In genomic region chr17:17765359-17765758, GRCh38 we compare ENCODE assay signal across 12 cellular contexts.
DNase-seq lines count a peak whose midpoint lies in the region; ATAC-seq and TF ChIP-seq lines count a peak whose summit lies in the region.
"Had no signal": no experiment of that assay in that cellular context is flagged by ENCODE, and none has a peak within 500 bp of the region (broad histone marks: within the 10 kb centered on the region; RNA-seq: fewer than 3 reads in every experiment).

No MANE protein-coding gene starts in this region.

- intact Hi-C loops in stomach (cut with DNase I; ENCODE audit: low total_unique reads), result no loop called here

- TF ChIP-seq CTCF in hepatocyte (IDR thresholded peaks at IDR 0.05; ENCODE audit: poor library complexity) (no peak), stomach (IDR thresholded peaks at IDR 0.05) (no peak), type B pancreatic cell (conservative IDR thresholded peaks at IDR 0.05) (no peak)

- TF ChIP-seq POLR2A in stomach (IDR thresholded peaks at IDR 0.05), result no peak

- DNase-seq in hepatocyte (ENCODE audit: low spot score), result no peak
- DNase-seq in stimulated activated naive CD8-positive, alpha-beta T cell treated with anti-CD3 and anti-CD28 coated beads, Interleukin-15, amount 100 ng/mL, for 72 hours, result no peak
- no peak for DNase-seq in stomach
- DNase-seq in type B pancreatic cell (ENCODE audit: extremely low spot score, unreplicated experiment), result no peak
- DNase-seq in NCI-H2081 treated with DMSO at 0.1 percent for 48 hours (lab: John Stamatoyannopoulos, UW), result no peak
- DNase-seq: dermis blood vessel endothelial cell; RPMI8226; stimulated activated CD4-positive, alpha-beta T cell treated with anti-CD3 and anti-CD28 coated beads, Interleukin-12 subunit alpha, Interleukin-12 subunit beta, amount 100 ng/mL, for 4 hours had no signal

- H3K4me3 ChIP-seq in hepatocyte (no peak overlapping the region), stomach (no peak overlapping the region)
- H3K4me3 ChIP-seq: ascending aorta, tibial nerve had no signal

- H3K36me3 Mint-ChIP-seq in type B pancreatic cell, result peaks cover 3% of the 10 kb centered on the region

- H2AFZ ChIP-seq in hepatocyte, result no peak overlapping the region

- H3K36me3 ChIP-seq in KOPT-K1 (ENCODE audit: insufficient read depth, low read length), result no peaks in the 10 kb centered on the region; the same call in 1 of the 2 replicates
- H3K36me3 ChIP-seq in hepatocyte (replicated peaks; ENCODE audit: insufficient read depth, low read depth), result no peaks in the 10 kb centered on the region
- peaks cover 0 to 11% (median 2%) of the 10 kb centered on the region in 4 donors for H3K36me3 ChIP-seq in stomach
- H3K36me3 ChIP-seq: ascending aorta, tibial nerve had no signal

- H3K4me2 ChIP-seq in hepatocyte, result peak overlapping the region; percentile 23

- 87% methylated on average over 10 of the region's 10 CpGs for WGBS in hepatocyte (ENCODE audit: low lambda C conversion rate, missing lambda C conversion rate)
- WGBS in stomach, 5 donors, result 63 to 78% (median 70%) methylated on average over 10 of the region's 10 CpGs

- TF ChIP-seq EP300 in stomach (IDR thresholded peaks at IDR 0.05), result no peak

- ATAC-seq in stimulated activated naive CD8-positive, alpha-beta T cell treated with anti-CD3 and anti-CD28 coated beads, Interleukin-15, amount 100 ng/mL, for 72 hours, result peak; percentile 39

- no peaks in the 10 kb centered on the region for H3K27me3 Mint-ChIP-seq in stimulated activated naive CD8-positive, alpha-beta T cell treated with anti-CD3 and anti-CD28 coated beads, Interleukin-15, amount 100 ng/mL, for 72 hours
- no peaks in the 10 kb centered on the region for H3K27me3 Mint-ChIP-seq in type B pancreatic cell

- H3K9me3 ChIP-seq in KOPT-K1 (ENCODE audit: insufficient read depth, low read length, poor library complexity, severe bottlenecking), result no peaks in the 10 kb centered on the region
- H3K9me3 ChIP-seq in hepatocyte (ENCODE audit: low read depth), result no peaks in the 10 kb centered on the region
- no peaks in the 10 kb centered on the region for H3K9me3 ChIP-seq in stomach
- H3K9me3 ChIP-seq: ascending aorta, tibial nerve had no signal

- H3K79me2 ChIP-seq in hepatocyte, result peaks cover 96% of the 10 kb centered on the region

- H4K20me1 ChIP-seq in hepatocyte (ENCODE audit: insufficient read depth, poor library complexity, severe bottlenecking), result peaks cover 57% of the 10 kb centered on the region

- H3K27ac ChIP-seq in KOPT-K1 (ENCODE audit: low read depth, low read length, poor library complexity, severe bottlenecking), result peak overlapping the region; percentile 71
- H3K27ac ChIP-seq in angular gyrus (ENCODE audit: low read depth, low read length), result peak overlapping the region; percentile 79
- H3K27ac ChIP-seq in hepatocyte, result peak overlapping the region; percentile 43
- no peak overlapping the region for H3K27ac ChIP-seq in stomach
- H3K27ac ChIP-seq: ascending aorta had no signal

- no peaks in the 10 kb centered on the region for H3K9me2 ChIP-seq in hepatocyte (replicated peaks; ENCODE audit: insufficient read depth)

- H3K9me3 Mint-ChIP-seq in stimulated activated naive CD8-positive, alpha-beta T cell treated with anti-CD3 and anti-CD28 coated beads, Interleukin-15, amount 100 ng/mL, for 72 hours, result no peaks in the 10 kb centered on the region
- no peaks in the 10 kb centered on the region for H3K9me3 Mint-ChIP-seq in type B pancreatic cell

- H3K4me3 Mint-ChIP-seq in stimulated activated naive CD8-positive, alpha-beta T cell treated with anti-CD3 and anti-CD28 coated beads, Interleukin-15, amount 100 ng/mL, for 72 hours, result no peak overlapping the region
- no peak overlapping the region for H3K4me3 Mint-ChIP-seq in type B pancreatic cell

- H3K27me3 ChIP-seq in hepatocyte (no peaks in the 10 kb centered on the region), stomach (no peaks in the 10 kb centered on the region)
- H3K27me3 ChIP-seq: ascending aorta, tibial nerve had no signal

- H3K4me1 ChIP-seq in hepatocyte (ENCODE audit: insufficient read depth) (peaks cover 47% of the 10 kb centered on the region), stomach (peaks cover 20 to 68% (median 48%) of the 10 kb centered on the region in 4 donors)
- H3K4me1 ChIP-seq: ascending aorta had no signal

- peaks cover 75% of the 10 kb centered on the region for H3K4me1 Mint-ChIP-seq in stimulated activated naive CD8-positive, alpha-beta T cell treated with anti-CD3 and anti-CD28 coated beads, Interleukin-15, amount 100 ng/mL, for 72 hours
- H3K4me1 Mint-ChIP-seq in type B pancreatic cell (ENCODE audit: unreplicated experiment), result peaks cover 73% of the 10 kb centered on the region

- H3K27ac Mint-ChIP-seq in stimulated activated naive CD8-positive, alpha-beta T cell treated with anti-CD3 and anti-CD28 coated beads, Interleukin-15, amount 100 ng/mL, for 72 hours, result no peak overlapping the region
- no peak overlapping the region for H3K27ac Mint-ChIP-seq in type B pancreatic cell

Comparison
In these comparisons a context has a peak if more than half of its experiments do, and no peak if none do; other contexts are left out.
1. H3K27ac ChIP-seq: peak in KOPT-K1 (single experiment), angular gyrus (single experiment) and hepatocyte (single experiment); none in stomach (0 of 5).